10 cellular contexts compared by ENCODE assay signal in genomic region chr16:88771294-88771772, GRCh38. TPM values are rescaled to one million over a fixed set of nuclear protein-coding genes. Genes with fewer than 3 reads are reported as not detected.
A peak's percentile ranks its signal among the peaks of the same experiment; 100 is the strongest.
DNase-seq lines count a peak whose midpoint lies in the region; ATAC-seq and TF ChIP-seq lines count a peak whose summit lies in the region.
"Had no signal": no experiment of that assay in that cellular context is flagged by ENCODE, and none has a peak within 500 bp of the region (broad histone marks: within the 10 kb centered on the region; RNA-seq: fewer than 3 reads in every experiment).

No MANE protein-coding gene starts in this region.

- ATAC-seq in RWPE2 (ENCODE audit: low read depth) (no peak), GM18502 (IDR thresholded peaks at IDR 0.05; ENCODE audit: poor library complexity, unreplicated experiment) (no peak)

- no peaks in the 10 kb centered on the region for H3K9me3 ChIP-seq in RWPE2 (ENCODE audit: severe bottlenecking)
- no peaks in the 10 kb centered on the region for H3K9me3 ChIP-seq in esophagus squamous epithelium
- H3K9me3 ChIP-seq in prostate gland: no peaks in the 10 kb centered on the region

- H3K4me1 Mint-ChIP-seq in CD14-positive monocyte: peaks cover 62% of the 10 kb centered on the region

- peak overlapping the region; percentile 53 to 90 (median 75) for H3K27ac Mint-ChIP-seq in CD14-positive monocyte

- H3K27ac ChIP-seq in RWPE2 (ENCODE audit: poor library complexity, severe bottlenecking) (peak overlapping the region; percentile 70), esophagus squamous epithelium (peak overlapping the region; percentile 87 to 93 (median 90)), prostate gland (peak overlapping the region; percentile 93 to 94), coronary artery (no peak overlapping the region)

- H3K36me3 Mint-ChIP-seq in CD14-positive monocyte: peaks cover 7 to 21% of the 10 kb centered on the region in 2 donors

- intact Hi-C loops in CD14-positive monocyte (cut with micrococcal nuclease) (no loop called here), esophagus squamous epithelium (cut with DNase I) (no loop called here), prostate gland (cut with DNase I) (no loop called here)

- H3K27me3 Mint-ChIP-seq in CD14-positive monocyte (ENCODE audit: low read depth in 3 of 3): peaks cover 0 to 3% (median 1%) of the 10 kb centered on the region in 3 donors

- no peak overlapping the region for H3K4me3 ChIP-seq in RWPE2 (ENCODE audit: severe bottlenecking)
- H3K4me3 ChIP-seq in esophagus squamous epithelium: peak overlapping the region in 3 of 4 donors; percentile 24 to 54 (median 33)
- no peak overlapping the region for H3K4me3 ChIP-seq in prostate gland
- no peak overlapping the region for H3K4me3 ChIP-seq in coronary artery

- H3K9me3 Mint-ChIP-seq in CD14-positive monocyte: no peaks in the 10 kb centered on the region

- no peak for TF ChIP-seq CTCF in CD14-positive monocyte (IDR thresholded peaks at IDR 0.05)
- no peak for TF ChIP-seq CTCF in RWPE2 (IDR thresholded peaks at IDR 0.05; ENCODE audit: poor library complexity, severe bottlenecking)
- TF ChIP-seq CTCF in esophagus squamous epithelium (IDR thresholded peaks at IDR 0.05): no peak
- no peak for TF ChIP-seq CTCF in prostate gland (IDR thresholded peaks at IDR 0.05)
- no peak for TF ChIP-seq CTCF in coronary artery (IDR thresholded peaks at IDR 0.05)

- H3K4me1 ChIP-seq in RWPE2 (ENCODE audit: insufficient read depth, poor library complexity, severe bottlenecking) (peaks cover 17% of the 10 kb centered on the region), esophagus squamous epithelium (peaks cover 69 to 90% (median 79%) of the 10 kb centered on the region in 3 donors), prostate gland (replicated peaks) (peaks cover 54% of the 10 kb centered on the region)

- peak overlapping the region; percentile 67 to 83 for H3K4me3 Mint-ChIP-seq in CD14-positive monocyte

- WGBS in esophagus squamous epithelium, 2 donors: 83% methylated on average over 7 of the region's 19 CpGs; no CpG with 5 or more reads in 1 of the 2 donors
- 74% methylated on average over 19 of the region's 19 CpGs for WGBS in prostate gland

- TF ChIP-seq POLR2A in esophagus squamous epithelium (IDR thresholded peaks at IDR 0.05) (no peak), prostate gland (IDR thresholded peaks at IDR 0.05) (no peak)

- H3K27me3 ChIP-seq in RWPE2 (ENCODE audit: insufficient read depth, poor library complexity, severe bottlenecking) (no peaks in the 10 kb centered on the region), esophagus squamous epithelium (no peaks in the 10 kb centered on the region), prostate gland (replicated peaks; ENCODE audit: insufficient read depth) (no peaks in the 10 kb centered on the region)

- H3K36me3 ChIP-seq in RWPE2 (ENCODE audit: low read depth) (no peaks in the 10 kb centered on the region), esophagus squamous epithelium (peaks cover 0 to 5% (median 0%) of the 10 kb centered on the region in 3 donors), prostate gland (no peaks in the 10 kb centered on the region)

- no peak for DNase-seq in CD14-positive monocyte (ENCODE audit: low spot score)
- no peak for DNase-seq in RWPE2 (ENCODE audit: low spot score)
- no peak for DNase-seq in esophagus squamous epithelium (lab: John Stamatoyannopoulos, UW)
- no peak for DNase-seq in prostate gland (ENCODE audit: low spot score)
- DNase-seq in coronary artery (ENCODE audit: low spot score): no peak
- no peak for DNase-seq in kidney glomerular epithelial cell (lab: John Stamatoyannopoulos, UW)
- no peak for DNase-seq in iPS-NIHi7 (ENCODE audit: extremely low spot score)
- DNase-seq: stimulated activated CD4-positive, alpha-beta T cell treated with anti-CD3 and anti-CD28 coated beads, Interleukin-12 subunit alpha, Interleukin-12 subunit beta, amount 100 ng/mL, for 4 hours; stimulated activated naive CD4-positive, alpha-beta T cell treated with Interleukin-2 at 50 U/mL for 16 hours had no signal

RNA-seq across cellular contexts. Expression of gene PIEZO1, which starts 13.7 kb away (rescaled TPM):
- polyA plus RNA-seq in CD14-positive monocyte: 10 to 100 TPM; 10.2 to 15.0 TPM
- total RNA-seq in esophagus squamous epithelium: 100 to 1,000 TPM in 2 of 4 donors, 10 to 100 TPM in 2; 46.0 to 131 (median 103) TPM
- total RNA-seq in prostate gland: 100 to 1,000 TPM; 156 to 202 TPM

RNA-seq across cellular contexts. Expression of gene CDT1, which starts 32.3 kb away (rescaled TPM):
- polyA plus RNA-seq in CD14-positive monocyte: under 1 TPM; 0.07 to 0.24 TPM
- 10 to 100 TPM in 3 of 4 donors, 1 to 10 TPM in 1; 7.7 to 20.7 (median 11.2) TPM for total RNA-seq in esophagus squamous epithelium
- 1 to 10 TPM; 4.3 to 7.6 TPM for total RNA-seq in prostate gland

RNA-seq across cellular contexts. Expression of gene APRT, which starts 40.4 kb away (rescaled TPM):
- 100 to 1,000 TPM; 233 to 307 TPM for polyA plus RNA-seq in CD14-positive monocyte
- 100 to 1,000 TPM; 186 to 314 (median 250) TPM for total RNA-seq in esophagus squamous epithelium
- 100 to 1,000 TPM; 165 to 211 TPM for total RNA-seq in prostate gland

Comparison
In these comparisons a context has a peak if more than half of its experiments do, and no peak if none do; other contexts are left out.
1. H3K27ac ChIP-seq: peak in RWPE2 (single experiment), esophagus squamous epithelium (4 of 4) and prostate gland (2 of 2); none in coronary artery (0 of 2).
2. H3K4me3 ChIP-seq: peak in esophagus squamous epithelium (3 of 4); none in RWPE2 (single experiment), prostate gland (0 of 2) and coronary artery (single experiment).